In genomic region chr17:49967621-49968379, GRCh38 we compare ENCODE assay signal across 8 cellular contexts. TPM values are rescaled to one million over a fixed set of nuclear protein-coding genes. Genes with fewer than 3 reads are reported as not detected.
DNase-seq lines count a peak whose midpoint lies in the region; ATAC-seq and TF ChIP-seq lines count a peak whose summit lies in the region.

No MANE protein-coding gene starts in this region.

- peaks cover 45% of the 10 kb centered on the region for H3K4me1 ChIP-seq in CD4-positive, CD25-positive, alpha-beta regulatory T cell (ENCODE audit: control insufficient read depth, insufficient read depth, low read length, poor library complexity, severe bottlenecking)
- H3K4me1 ChIP-seq in KMS-11 (ENCODE audit: low read depth, poor library complexity, severe bottlenecking) (peaks cover 13% of the 10 kb centered on the region), colonic mucosa (peaks cover 10% of the 10 kb centered on the region)

- no peaks in the 10 kb centered on the region for H3K79me2 ChIP-seq in KMS-11 (ENCODE audit: insufficient read depth, low read depth)

- H3K36me3 ChIP-seq in CD4-positive, CD25-positive, alpha-beta regulatory T cell (ENCODE audit: control insufficient read depth, insufficient read depth, low read length): no peaks in the 10 kb centered on the region
- no peaks in the 10 kb centered on the region for H3K36me3 ChIP-seq in KMS-11 (ENCODE audit: insufficient read depth)
- no peaks in the 10 kb centered on the region for H3K36me3 ChIP-seq in colonic mucosa

- H3K9me3 ChIP-seq in CD4-positive, CD25-positive, alpha-beta regulatory T cell (ENCODE audit: control insufficient read depth in 2 of 2, low read length in 2 of 2): no peaks in the 10 kb centered on the region
- no peaks in the 10 kb centered on the region for H3K9me3 ChIP-seq in colonic mucosa

- TF ChIP-seq CTCF in KMS-11 (conservative IDR thresholded peaks at IDR 0.05; ENCODE audit: low read depth, low read length) (no peak), colonic mucosa (IDR thresholded peaks at IDR 0.05) (no peak), neural crest cell (conservative IDR thresholded peaks at IDR 0.05) (no peak)

- H3K4me3 ChIP-seq in CD4-positive, CD25-positive, alpha-beta regulatory T cell (ENCODE audit: low read depth, low read length): peak overlapping the region; percentile 2
- H3K4me3 ChIP-seq in KMS-11 (IDR thresholded peaks at IDR 0.05; ENCODE audit: insufficient read depth, low read depth, low read length): no peak overlapping the region
- peak overlapping the region; percentile 50 for H3K4me3 ChIP-seq in colonic mucosa

- peaks cover 41% of the 10 kb centered on the region for H3K27me3 ChIP-seq in CD4-positive, CD25-positive, alpha-beta regulatory T cell (ENCODE audit: control insufficient read depth, insufficient read depth, low read length)
- H3K27me3 ChIP-seq in KMS-11 (ENCODE audit: insufficient read depth, low read depth) (peaks cover 99% of the 10 kb centered on the region), colonic mucosa (peaks cover 93% of the 10 kb centered on the region)

- peak overlapping the region; percentile 80 to 90 (median 84) for H3K4me3 Mint-ChIP-seq in CD4-positive, CD25-positive, alpha-beta regulatory T cell
- peak overlapping the region; percentile 73 for H3K4me3 Mint-ChIP-seq in neural crest cell

- peak overlapping the region; percentile 99 for H3K4me2 ChIP-seq in KMS-11

- intact Hi-C loops in colonic mucosa (cut with DNase I): no loop called here

- H3K9me3 Mint-ChIP-seq in CD4-positive, CD25-positive, alpha-beta regulatory T cell: peaks cover 0 to 17% (median 1%) of the 10 kb centered on the region in 7 donors
- no peaks in the 10 kb centered on the region for H3K9me3 Mint-ChIP-seq in neural crest cell

- H4K20me1 ChIP-seq in KMS-11 (ENCODE audit: insufficient read depth): no peaks in the 10 kb centered on the region

- H3K36me3 Mint-ChIP-seq in CD4-positive, CD25-positive, alpha-beta regulatory T cell: peaks cover 3% of the 10 kb centered on the region
- H3K36me3 Mint-ChIP-seq in neural crest cell (ENCODE audit: low read depth): peaks cover 5% of the 10 kb centered on the region

- no peak overlapping the region for H3K27ac Mint-ChIP-seq in CD4-positive, CD25-positive, alpha-beta regulatory T cell
- H3K27ac Mint-ChIP-seq in neural crest cell (ENCODE audit: unreplicated experiment): no peak overlapping the region

- no peak for DNase-seq in CD4-positive, CD25-positive, alpha-beta regulatory T cell
- DNase-seq in colonic mucosa (no peak), neural crest cell (ENCODE audit: low read depth, low spot score) (no peak), kidney glomerular epithelial cell (lab: John Stamatoyannopoulos, UW) (no peak), DMS153 treated with DMSO at 0.1 percent for 48 hours (lab: John Stamatoyannopoulos, UW; ENCODE audit: unreplicated experiment) (no peak)

- peaks cover 90% of the 10 kb centered on the region for H3K27me3 Mint-ChIP-seq in CD4-positive, CD25-positive, alpha-beta regulatory T cell
- peaks cover 99% of the 10 kb centered on the region for H3K27me3 Mint-ChIP-seq in neural crest cell (ENCODE audit: low read depth)

- peaks cover 5 to 70% (median 25%) of the 10 kb centered on the region in 4 donors for H3K4me1 Mint-ChIP-seq in CD4-positive, CD25-positive, alpha-beta regulatory T cell
- peaks cover 32% of the 10 kb centered on the region for H3K4me1 Mint-ChIP-seq in neural crest cell

- H3K9ac ChIP-seq in KMS-11 (no peak overlapping the region), colonic mucosa (ENCODE audit: low read depth in 2 of 2, low read length in 2 of 2) (no peak overlapping the region)

- no peak for ATAC-seq in CD4-positive, CD25-positive, alpha-beta regulatory T cell (ENCODE audit: low read depth in 2 of 2)
- ATAC-seq in HG02610 (IDR thresholded peaks at IDR 0.05; ENCODE audit: unreplicated experiment) (no peak), GM21423 (IDR thresholded peaks at IDR 0.05; ENCODE audit: unreplicated experiment) (no peak)

- H3K27ac ChIP-seq in CD4-positive, CD25-positive, alpha-beta regulatory T cell (ENCODE audit: insufficient read depth, low read length, poor library complexity, severe bottlenecking): no peak overlapping the region
- H3K27ac ChIP-seq in KMS-11 (no peak overlapping the region), colonic mucosa (no peak overlapping the region)

- peak overlapping the region; percentile 100 for H2AFZ ChIP-seq in KMS-11 (ENCODE audit: low read depth)

RNA-seq across cellular contexts. Expression of gene DLX4, which starts 1.2 kb away (rescaled TPM):
- not detected for total RNA-seq in CD4-positive, CD25-positive, alpha-beta regulatory T cell
- polyA plus RNA-seq in CD4-positive, CD25-positive, alpha-beta regulatory T cell: not detected
- under 1 TPM in 1 of 2 donors, not detected in 1; 0.49 TPM for total RNA-seq in colonic mucosa
- total RNA-seq in neural crest cell: 0.49 and 0.61 TPM in 2 replicates

RNA-seq across cellular contexts. Expression of gene DLX3, which starts 27.2 kb away (rescaled TPM):
- not detected for total RNA-seq in CD4-positive, CD25-positive, alpha-beta regulatory T cell
- polyA plus RNA-seq in CD4-positive, CD25-positive, alpha-beta regulatory T cell: under 1 TPM in 2 of 4 donors, not detected in 2; 0.06 to 0.09 TPM
- under 1 TPM in 1 of 2 donors, not detected in 1; 0.21 TPM for total RNA-seq in colonic mucosa
- 0.41 and 1.0 TPM in 2 replicates for total RNA-seq in neural crest cell
